In genomic region chr9:93132287-93132927, GRCh38 we compare ENCODE assay signal across 1 cellular context.
TF ChIP-seq lines count a peak whose summit lies in the region.

No MANE protein-coding gene starts in this region.

TF ChIP-seq in GM23338, 12 proteins besides CTCF, POLR2A, EP300 and RAD21 (continued from another document):
- TF ChIP-seq ZNF462 (CRISPR knock-in tag; IDR thresholded peaks at IDR 0.05) (no peak), ZNF114 (CRISPR knock-in tag; IDR thresholded peaks at IDR 0.05) (no peak), ETS1 (IDR thresholded peaks at IDR 0.05) (no peak), POLR2AphosphoS5 (IDR thresholded peaks at IDR 0.05; ENCODE audit: low read depth) (no peak)
